Comparison of ENCODE assay signal across 11 cellular contexts in the genomic region with DNA sequence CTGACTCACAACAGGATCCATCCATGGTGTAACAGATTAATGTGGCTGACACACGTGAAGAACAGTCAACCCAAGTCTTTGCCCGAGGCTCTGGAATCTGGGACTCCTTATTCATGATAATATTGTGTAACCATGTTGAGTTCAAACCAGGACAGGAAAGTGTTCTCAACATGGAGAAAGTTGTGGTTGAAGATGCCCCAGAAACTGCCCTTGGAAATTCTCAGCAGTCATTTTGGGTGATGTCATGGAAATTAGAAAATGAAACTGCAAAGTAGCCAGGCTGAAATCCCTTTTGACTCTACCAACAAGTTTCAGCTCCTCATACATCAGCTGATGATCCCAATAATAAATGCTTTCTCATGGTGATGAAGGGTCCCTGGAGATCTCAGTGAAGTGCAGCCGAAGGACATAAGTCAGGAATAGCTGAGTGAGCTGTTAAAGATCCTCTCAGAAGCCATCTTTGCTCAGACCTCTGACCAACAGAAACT.
A peak's percentile ranks its signal among the peaks of the same experiment; 100 is the strongest.
DNase-seq lines count a peak whose midpoint lies in the region; ATAC-seq, FAIRE-seq and TF ChIP-seq lines count a peak whose summit lies in the region.
"Had no signal": no experiment of that assay in that cellular context is flagged by ENCODE, and none has a peak within 500 bp of the region (broad histone marks: within the 10 kb centered on the region; RNA-seq: fewer than 3 reads in every experiment).

No MANE protein-coding gene starts in this region.

- H3K36me3 ChIP-seq in brain microvascular endothelial cell (replicated peaks) (no peaks in the 10 kb centered on the region), kidney epithelial cell (ENCODE audit: control insufficient read depth, insufficient read depth, low read length) (no peaks in the 10 kb centered on the region)

- no peak for FAIRE-seq in urothelium cell line (lab: Jason Lieb, UNC)

- no peaks in the 10 kb centered on the region for H3K9me3 Mint-ChIP-seq in activated CD8-positive, alpha-beta T cell treated with anti-CD3 and anti-CD28 coated beads for 36 hours
- H3K9me3 Mint-ChIP-seq in activated CD8-positive, alpha-beta T cell treated with anti-CD3 and anti-CD28 coated beads, Interleukin-2, amount 10 ng/mL, durations not matched to agents 7 days and 5 days (ENCODE audit: insufficient read depth): no peaks in the 10 kb centered on the region
- H3K9me3 Mint-ChIP-seq: stimulated activated memory B cell treated with anti-CD40 and anti-IgM and Interleukin-4, amounts not matched to agents 10 μg/mL and 1 μg/mL and 100 μg/mL, for 72 hours had no signal

- no peak for TF ChIP-seq CTCF in activated CD8-positive, alpha-beta T cell treated with anti-CD3 and anti-CD28 coated beads for 36 hours (IDR thresholded peaks at IDR 0.05)
- no peak for TF ChIP-seq CTCF in brain microvascular endothelial cell (IDR thresholded peaks at IDR 0.05; ENCODE audit: low read depth, low read length, missing control alignments)
- TF ChIP-seq CTCF in kidney epithelial cell (IDR thresholded peaks at IDR 0.05; ENCODE audit: insufficient read depth, low read length, poor library complexity, severe bottlenecking): no peak

- H3K27me3 ChIP-seq in brain microvascular endothelial cell (replicated peaks) (no peaks in the 10 kb centered on the region), kidney epithelial cell (ENCODE audit: control insufficient read depth, insufficient read depth, low read length) (no peaks in the 10 kb centered on the region)

- peaks cover 12% of the 10 kb centered on the region for H3K4me1 Mint-ChIP-seq in activated CD8-positive, alpha-beta T cell treated with anti-CD3 and anti-CD28 coated beads for 36 hours (ENCODE audit: low read depth)
- peaks cover 4% of the 10 kb centered on the region for H3K4me1 Mint-ChIP-seq in activated CD8-positive, alpha-beta T cell treated with anti-CD3 and anti-CD28 coated beads, Interleukin-2, amount 10 ng/mL, durations not matched to agents 7 days and 5 days (ENCODE audit: low read depth)
- H3K4me1 Mint-ChIP-seq: stimulated activated memory B cell treated with anti-CD40 and anti-IgM and Interleukin-4, amounts not matched to agents 10 μg/mL and 1 μg/mL and 100 μg/mL, for 72 hours had no signal

- ATAC-seq in activated CD8-positive, alpha-beta T cell treated with anti-CD3 and anti-CD28 coated beads for 36 hours: peak; percentile 30
- ATAC-seq in activated CD8-positive, alpha-beta T cell treated with anti-CD3 and anti-CD28 coated beads, Interleukin-2, amount 10 ng/mL, durations not matched to agents 7 days and 5 days: no peak
- ATAC-seq in HG03565 (IDR thresholded peaks at IDR 0.05; ENCODE audit: unreplicated experiment): no peak
- ATAC-seq: stimulated activated memory B cell treated with anti-CD40 and anti-IgM and Interleukin-4, amounts not matched to agents 10 μg/mL and 1 μg/mL and 100 μg/mL, for 72 hours had no signal

- H3K4me3 Mint-ChIP-seq in activated CD8-positive, alpha-beta T cell treated with anti-CD3 and anti-CD28 coated beads for 36 hours: no peak overlapping the region
- no peak overlapping the region for H3K4me3 Mint-ChIP-seq in activated CD8-positive, alpha-beta T cell treated with anti-CD3 and anti-CD28 coated beads, Interleukin-2, amount 10 ng/mL, durations not matched to agents 7 days and 5 days
- H3K4me3 Mint-ChIP-seq: activated naive CD8-positive, alpha-beta T cell; stimulated activated memory B cell treated with anti-CD40 and anti-IgM and Interleukin-4, amounts not matched to agents 10 μg/mL and 1 μg/mL and 100 μg/mL, for 72 hours had no signal

- DNase-seq in activated CD8-positive, alpha-beta T cell treated with anti-CD3 and anti-CD28 coated beads for 36 hours: no peak
- DNase-seq in activated CD8-positive, alpha-beta T cell treated with anti-CD3 and anti-CD28 coated beads, Interleukin-2, amount 10 ng/mL, durations not matched to agents 7 days and 5 days: no peak
- DNase-seq in brain microvascular endothelial cell (peak; percentile 90), kidney epithelial cell (ENCODE audit: low read depth) (peak; percentile 71), urothelium cell line (ENCODE audit: low spot score) (peak; percentile 42), NCI-H82 treated with DMSO at 0.1 percent for 48 hours (lab: John Stamatoyannopoulos, UW; ENCODE audit: unreplicated experiment) (no peak)
- no peak for DNase-seq in effector CD8-positive, alpha-beta T cell (lab: John Stamatoyannopoulos, UW)
- DNase-seq: AML-193 had no signal

- intact Hi-C loops in activated CD8-positive, alpha-beta T cell treated with anti-CD3 and anti-CD28 coated beads for 36 hours (cut with micrococcal nuclease): no loop called here

- peaks cover 11% of the 10 kb centered on the region for H3K36me3 Mint-ChIP-seq in activated CD8-positive, alpha-beta T cell treated with anti-CD3 and anti-CD28 coated beads for 36 hours (ENCODE audit: low read depth)
- no peaks in the 10 kb centered on the region for H3K36me3 Mint-ChIP-seq in activated CD8-positive, alpha-beta T cell treated with anti-CD3 and anti-CD28 coated beads, Interleukin-2, amount 10 ng/mL, durations not matched to agents 7 days and 5 days (ENCODE audit: low read depth)
- H3K36me3 Mint-ChIP-seq: stimulated activated memory B cell treated with anti-CD40 and anti-IgM and Interleukin-4, amounts not matched to agents 10 μg/mL and 1 μg/mL and 100 μg/mL, for 72 hours had no signal

- POLR2A ChIA-PET in activated CD8-positive, alpha-beta T cell treated with anti-CD3 and anti-CD28 coated beads for 36 hours (lab: Charles Lee): no interaction called here
- POLR2A ChIA-PET in activated CD8-positive, alpha-beta T cell treated with anti-CD3 and anti-CD28 coated beads, Interleukin-2, amount 10 ng/mL, durations not matched to agents 7 days and 5 days (lab: Charles Lee): no interaction called here

- H3K27ac ChIP-seq in brain microvascular endothelial cell: peak overlapping the region; percentile 71

- in situ Hi-C loops in brain microvascular endothelial cell (cut with HindIII; ENCODE audit: low pct_ligation_motif_present, low sequenced_read_pairs): no loop called here

- CTCF ChIA-PET in activated CD8-positive, alpha-beta T cell treated with anti-CD3 and anti-CD28 coated beads for 36 hours (lab: Charles Lee): interaction anchor here (2.7 kb wide), 1 partner anchor 18 kb away, joined by 10 read pairs; no protein-coding TSS in a partner anchor
- CTCF ChIA-PET in activated CD8-positive, alpha-beta T cell treated with anti-CD3 and anti-CD28 coated beads, Interleukin-2, amount 10 ng/mL, durations not matched to agents 7 days and 5 days (lab: Charles Lee): interaction anchor here (1.2 kb wide), 1 partner anchor 10 kb away, joined by 3 read pairs; no protein-coding TSS in a partner anchor

- H3K27ac Mint-ChIP-seq in activated CD8-positive, alpha-beta T cell treated with anti-CD3 and anti-CD28 coated beads for 36 hours: no peak overlapping the region
- H3K27ac Mint-ChIP-seq in activated CD8-positive, alpha-beta T cell treated with anti-CD3 and anti-CD28 coated beads, Interleukin-2, amount 10 ng/mL, durations not matched to agents 7 days and 5 days: no peak overlapping the region
- H3K27ac Mint-ChIP-seq: activated naive CD8-positive, alpha-beta T cell; stimulated activated memory B cell treated with anti-CD40 and anti-IgM and Interleukin-4, amounts not matched to agents 10 μg/mL and 1 μg/mL and 100 μg/mL, for 72 hours had no signal

- H3K27me3 Mint-ChIP-seq in activated CD8-positive, alpha-beta T cell treated with anti-CD3 and anti-CD28 coated beads for 36 hours: no peaks in the 10 kb centered on the region
- no peaks in the 10 kb centered on the region for H3K27me3 Mint-ChIP-seq in activated CD8-positive, alpha-beta T cell treated with anti-CD3 and anti-CD28 coated beads, Interleukin-2, amount 10 ng/mL, durations not matched to agents 7 days and 5 days (ENCODE audit: low read depth)

- H3K4me3 ChIP-seq in brain microvascular endothelial cell (ENCODE audit: low read depth, low read length) (no peak overlapping the region), kidney epithelial cell (ENCODE audit: low read depth, low read length) (no peak overlapping the region)

Comparison
In these comparisons a context has a peak if more than half of its experiments do, and no peak if none do; other contexts are left out.
1. DNase-seq: peak in brain microvascular endothelial cell (single experiment), kidney epithelial cell (single experiment) and urothelium cell line (single experiment); none in activated CD8-positive, alpha-beta T cell treated with anti-CD3 and anti-CD28 coated beads for 36 hours (single experiment), activated CD8-positive, alpha-beta T cell treated with anti-CD3 and anti-CD28 coated beads, Interleukin-2, amount 10 ng/mL, durations not matched to agents 7 days and 5 days (single experiment), effector CD8-positive, alpha-beta T cell (single experiment) and NCI-H82 treated with DMSO at 0.1 percent for 48 hours (single experiment).